In the genomic region with DNA sequence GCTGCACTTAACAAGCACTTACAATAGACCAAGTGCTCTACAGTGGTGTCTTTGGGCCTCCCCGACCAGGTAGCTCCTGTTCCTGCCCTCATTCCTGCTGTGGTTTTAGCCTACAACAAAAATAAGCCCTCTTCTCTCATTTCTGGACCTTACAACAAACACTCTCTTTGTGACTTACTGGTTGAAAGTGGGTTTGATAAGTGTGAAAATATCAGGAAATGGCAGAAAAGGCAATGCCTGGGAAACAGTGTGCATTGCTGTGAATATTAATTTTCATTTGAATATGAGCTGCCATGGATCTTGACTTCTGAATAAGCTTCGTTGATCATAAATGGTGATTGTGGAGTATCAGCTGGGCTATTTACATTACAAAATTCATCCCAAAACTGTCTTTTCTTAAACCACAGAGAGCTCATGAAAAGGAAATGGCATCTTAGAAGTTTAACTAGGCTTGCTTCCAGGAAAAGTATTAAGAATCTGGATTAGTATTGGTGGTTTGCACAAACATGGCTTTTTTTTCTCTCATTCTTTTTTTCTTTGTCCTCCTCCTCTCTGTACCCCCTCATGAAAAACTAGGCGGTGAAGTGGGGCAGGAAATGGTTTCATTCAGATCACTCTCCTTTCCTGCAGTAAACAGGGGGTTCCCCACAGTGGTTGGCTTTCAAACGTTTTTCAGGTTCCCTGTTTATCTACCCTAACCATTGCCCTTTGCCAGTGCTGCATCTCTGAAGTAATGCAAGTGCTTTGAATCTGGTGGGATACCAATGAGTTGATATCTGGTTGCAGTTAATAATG, we compare ENCODE assay signal across 12 cellular contexts. TPM values are rescaled to one million over a fixed set of nuclear protein-coding genes. Genes with fewer than 3 reads are reported as not detected.
DNase-seq lines count a peak whose midpoint lies in the region; ATAC-seq and TF ChIP-seq lines count a peak whose summit lies in the region.
"Had no signal": no experiment of that assay in that cellular context is flagged by ENCODE, and none has a peak within 500 bp of the region (broad histone marks: within the 10 kb centered on the region; RNA-seq: fewer than 3 reads in every experiment).

No MANE protein-coding gene starts in this region.

- peak overlapping the region; percentile 65; the same call in 1 of the 2 replicates for H3K27ac ChIP-seq in MM.1S (ENCODE audit: low read length)
- H3K27ac ChIP-seq: colonic mucosa, left ventricle myocardium inferior, SJSA1 had no signal

- no peaks in the 10 kb centered on the region for H3K36me3 Mint-ChIP-seq in naive B cell
- H3K36me3 Mint-ChIP-seq in osteocyte (ENCODE audit: unreplicated experiment): peaks cover 4% of the 10 kb centered on the region

- no peaks in the 10 kb centered on the region for H3K36me3 ChIP-seq in MM.1S (replicated peaks; ENCODE audit: insufficient read depth, low read length)
- H3K36me3 ChIP-seq: colonic mucosa, SJSA1 had no signal

- H4K20me1 ChIP-seq in MM.1S (ENCODE audit: insufficient read depth, low read length): no peaks in the 10 kb centered on the region

- peak; percentile 94 for ATAC-seq in GM18909 (IDR thresholded peaks at IDR 0.05; ENCODE audit: poor library complexity, unreplicated experiment)
- ATAC-seq in HG02571 (IDR thresholded peaks at IDR 0.05; ENCODE audit: unreplicated experiment): peak; percentile 83
- ATAC-seq in naive B cell (ENCODE audit: low read depth in 2 of 2): peak; percentile 95 to 99

- H3K9me3 ChIP-seq in MM.1S (replicated peaks; ENCODE audit: insufficient read depth, low read length): no peaks in the 10 kb centered on the region
- H3K9me3 ChIP-seq: colonic mucosa, left ventricle myocardium inferior, SJSA1 had no signal

- H3F3A ChIP-seq in MM.1S (ENCODE audit: insufficient read depth, low read length): peaks cover 28% of the 10 kb centered on the region

- H3K27me3 Mint-ChIP-seq in naive B cell (no peaks in the 10 kb centered on the region), osteocyte (ENCODE audit: unreplicated experiment) (no peaks in the 10 kb centered on the region)

- H3K9me3 Mint-ChIP-seq in naive B cell (peaks cover 0 to 5% (median 0%) of the 10 kb centered on the region in 7 donors), osteocyte (ENCODE audit: unreplicated experiment) (no peaks in the 10 kb centered on the region)

- no peaks in the 10 kb centered on the region for H3K79me2 ChIP-seq in MM.1S (ENCODE audit: low read length)

- in situ Hi-C loops in ACHN (cut with HindIII; ENCODE audit: low pct_ligation_motif_present, low pct_unique_long_range_greater_than_20kb, low sequenced_read_pairs): no loop called here

- no peak overlapping the region for H3K4me3 ChIP-seq in MM.1S (ENCODE audit: low read length)
- H3K4me3 ChIP-seq: colonic mucosa, left ventricle myocardium inferior, SJSA1 had no signal

- H2AFZ ChIP-seq in MM.1S (ENCODE audit: low read length): no peak overlapping the region

- peak; percentile 80 for DNase-seq in MM.1S
- peak; percentile 58 for DNase-seq in naive B cell
- no peak for DNase-seq in osteocyte (ENCODE audit: extremely low spot score, unreplicated experiment)
- no peak for DNase-seq in ACHN
- DNase-seq in stimulated activated CD4-positive, alpha-beta T cell treated with anti-CD3 and anti-CD28 coated beads, Interleukin-4, amount 100 ng/mL, for 4 hours: no peak
- no peak for DNase-seq in middle frontal gyrus (ENCODE audit: extremely low spot score, low spot score)
- DNase-seq: colonic mucosa, H7, left ventricle myocardium inferior had no signal

- peaks cover 43% of the 10 kb centered on the region for H3K4me1 ChIP-seq in MM.1S (ENCODE audit: low read length)
- H3K4me1 ChIP-seq: colonic mucosa, left ventricle myocardium inferior, SJSA1 had no signal

- no peaks in the 10 kb centered on the region for H3K9me2 ChIP-seq in MM.1S (replicated peaks; ENCODE audit: insufficient read depth, low read length)

- H3K4me2 ChIP-seq in MM.1S (ENCODE audit: low read depth, low read length): peak overlapping the region; percentile 65

- TF ChIP-seq CTCF in MM.1S (IDR thresholded peaks at IDR 0.05; ENCODE audit: low read length) (no peak), osteocyte (IDR thresholded peaks at IDR 0.05) (no peak)

- peak overlapping the region in 6 of 8 donors; percentile 0 to 61 (median 5) for H3K4me3 Mint-ChIP-seq in naive B cell
- no peak overlapping the region for H3K4me3 Mint-ChIP-seq in osteocyte (ENCODE audit: unreplicated experiment)

- H3K9ac ChIP-seq in MM.1S (ENCODE audit: low read length): no peak overlapping the region; the same call in 1 of the 2 replicates

- H3K27ac Mint-ChIP-seq in naive B cell (peak overlapping the region; percentile 8 to 73 (median 39)), osteocyte (ENCODE audit: unreplicated experiment) (no peak overlapping the region)

- no peaks in the 10 kb centered on the region; the same call in 1 of the 2 replicates for H3K27me3 ChIP-seq in MM.1S (replicated peaks; ENCODE audit: insufficient read depth, low read length)
- H3K27me3 ChIP-seq: colonic mucosa, SJSA1 had no signal

- H3K4me1 Mint-ChIP-seq in naive B cell (peaks cover 23 to 30% (median 25%) of the 10 kb centered on the region in 3 donors), osteocyte (ENCODE audit: unreplicated experiment) (peaks cover 3% of the 10 kb centered on the region)

RNA-seq across cellular contexts. Expression of gene NR4A3, which starts 29.5 kb away (rescaled TPM):
- polyA plus RNA-seq in naive B cell (ENCODE audit: low read depth in 6 of 6): 1 to 10 TPM; 1.3 to 5.2 (median 2.5) TPM
- 2.4 and 3.2 TPM in 2 replicates for total RNA-seq in osteocyte

RNA-seq across cellular contexts. Expression of gene STX17, which starts 55.2 kb away (rescaled TPM):
- polyA plus RNA-seq in naive B cell (ENCODE audit: low read depth in 6 of 6): 10 to 100 TPM in 5 of 6 donors, 1 to 10 TPM in 1; 9.4 to 26.9 (median 21.8) TPM
- 26.7 and 29.0 TPM in 2 replicates for total RNA-seq in osteocyte

Comparison
In these comparisons a context has a peak if more than half of its experiments do, and no peak if none do; other contexts are left out.
1. DNase-seq: peak in MM.1S (single experiment) and naive B cell (single experiment); none in osteocyte (single experiment), ACHN (single experiment), stimulated activated CD4-positive, alpha-beta T cell treated with anti-CD3 and anti-CD28 coated beads, Interleukin-4, amount 100 ng/mL, for 4 hours (0 of 2) and middle frontal gyrus (single experiment).
2. Peak in every context shown above with its lines, with median percentiles within 50 percentile points of each other: ATAC-seq.